9 cellular contexts compared by ENCODE assay signal in the genomic region with DNA sequence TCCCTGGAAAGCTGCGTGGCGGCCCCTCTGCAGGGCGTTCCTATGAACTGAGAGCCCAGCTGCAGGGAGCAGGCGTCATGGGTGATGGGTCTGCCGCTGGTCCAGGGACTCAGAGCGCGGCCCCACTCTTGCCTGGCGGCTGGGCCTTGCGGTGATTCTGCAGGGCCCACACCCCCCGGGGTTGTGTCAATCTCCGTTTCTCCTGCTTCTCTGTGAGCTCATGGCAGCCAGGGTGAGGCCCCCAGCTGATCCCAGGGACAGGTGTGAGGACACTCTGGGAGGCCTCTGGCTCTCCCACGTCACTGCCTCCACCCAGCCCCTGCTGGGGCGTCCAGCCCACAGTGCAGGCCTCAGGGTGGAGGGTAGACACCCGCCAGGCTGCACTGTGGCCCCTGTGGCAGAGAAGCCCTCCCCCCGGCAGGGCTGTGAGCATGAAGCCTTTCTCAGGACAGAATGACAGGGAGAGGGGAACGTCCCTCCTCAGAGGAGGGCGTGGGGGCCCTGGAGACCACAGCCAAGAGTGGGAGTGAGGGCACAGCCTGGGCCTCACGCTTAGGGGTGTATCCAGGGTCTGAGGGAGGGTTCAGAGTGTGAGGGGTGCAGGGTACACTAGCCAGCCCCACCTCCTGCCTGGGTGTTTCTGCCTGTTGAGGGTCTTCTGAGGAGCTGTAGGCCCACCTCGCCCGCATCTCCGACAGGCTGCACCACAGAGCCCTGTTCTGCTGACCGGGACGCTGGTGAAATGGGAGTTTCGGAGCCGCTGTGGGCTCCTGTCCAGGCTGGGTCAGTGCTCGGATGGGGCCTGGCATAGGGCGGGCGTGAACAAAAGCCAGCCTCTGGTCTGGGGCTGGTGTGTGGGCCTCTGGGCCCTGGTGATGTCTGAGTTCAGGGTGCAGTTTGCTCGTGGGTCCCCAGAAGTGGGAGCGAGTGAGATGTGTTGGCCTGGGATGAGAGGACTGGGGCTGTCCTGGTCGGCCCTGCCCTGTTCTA. TPM values are rescaled to one million over a fixed set of nuclear protein-coding genes. Genes with fewer than 3 reads are reported as not detected.
DNase-seq lines count a peak whose midpoint lies in the region; ATAC-seq and TF ChIP-seq lines count a peak whose summit lies in the region.
"Had no signal": no experiment of that assay in that cellular context is flagged by ENCODE, and none has a peak within 500 bp of the region (broad histone marks: within the 10 kb centered on the region; RNA-seq: fewer than 3 reads in every experiment).

No MANE protein-coding gene starts in this region.

- ATAC-seq in Right ventricle myocardium superior (ENCODE audit: poor library complexity) = no peak

- no peak for TF ChIP-seq CTCF in cardiac muscle cell (IDR thresholded peaks at IDR 0.05; ENCODE audit: low read depth, low read length)
- no peak for TF ChIP-seq CTCF in left ventricle myocardium inferior (IDR thresholded peaks at IDR 0.05; ENCODE audit: borderline replicate concordance)

- intact Hi-C loops in Right ventricle myocardium superior (cut with DNase I) (loop anchor here (5.0 kb wide), 1 partner anchor 39 kb away; a partner anchor contains a TSS), left ventricle myocardium inferior (cut with micrococcal nuclease) (no loop called here)

- H3K4me3 ChIP-seq in cardiac muscle cell = no peak overlapping the region
- peak overlapping the region; percentile 43 for H3K4me3 ChIP-seq in left ventricle myocardium inferior
- H3K4me3 ChIP-seq: SJSA1 had no signal

- H3K4me1 ChIP-seq in cardiac muscle cell (ENCODE audit: low read depth) (peaks cover 22% of the 10 kb centered on the region), left ventricle myocardium inferior (peaks cover 34% of the 10 kb centered on the region)
- H3K4me1 ChIP-seq: SJSA1 had no signal

- H3K36me3 ChIP-seq in cardiac muscle cell = no peaks in the 10 kb centered on the region
- peaks cover 32% of the 10 kb centered on the region for H3K36me3 ChIP-seq in left ventricle myocardium inferior

- H3K9me3 ChIP-seq in cardiac muscle cell (ENCODE audit: low read depth) = no peaks in the 10 kb centered on the region
- H3K9me3 ChIP-seq in left ventricle myocardium inferior (replicated peaks) = no peaks in the 10 kb centered on the region
- H3K9me3 ChIP-seq: SJSA1 had no signal

- DNase-seq in cardiac muscle cell (ENCODE audit: low read depth in 1 of 2, low spot score in 1 of 2) = no peak
- no peak for DNase-seq in Right ventricle myocardium superior
- DNase-seq in left ventricle myocardium inferior = no peak
- DNase-seq in NCI-H187 (lab: John Stamatoyannopoulos, UW) = no peak
- no peak for DNase-seq in GM19238 (ENCODE audit: insufficient read length, low spot score)
- DNase-seq in activated CD4-positive, alpha-beta T cell treated with anti-CD3 and anti-CD28 coated beads, Interleukin-2, amount 50 U/mL, for 1 hour = no peak

- H3K27ac ChIP-seq in cardiac muscle cell (peak overlapping the region; percentile 87), left ventricle myocardium inferior (replicated peaks) (peak overlapping the region; percentile 56)
- H3K27ac ChIP-seq: brain microvascular endothelial cell, SJSA1, VCaP had no signal

- no peaks in the 10 kb centered on the region for H3K27me3 ChIP-seq in cardiac muscle cell
- no peaks in the 10 kb centered on the region for H3K27me3 ChIP-seq in left ventricle myocardium inferior (ENCODE audit: low read depth)
- H3K27me3 ChIP-seq: brain microvascular endothelial cell, SJSA1 had no signal

RNA-seq across cellular contexts. Expression of a gene that starts 26.7 kb away (rescaled TPM):
- 804 and 1,173 TPM in 2 replicates for total RNA-seq in cardiac muscle cell
- 1,364 and 1,845 TPM in 2 replicates for polyA plus RNA-seq in cardiac muscle cell
- 1,011 TPM for total RNA-seq in Right ventricle myocardium superior
- 1,068 TPM for total RNA-seq in left ventricle myocardium inferior

RNA-seq across cellular contexts. Expression of a gene that starts 28.3 kb away (rescaled TPM):
- 136 and 208 TPM in 2 replicates for total RNA-seq in cardiac muscle cell
- 110 and 149 TPM in 2 replicates for polyA plus RNA-seq in cardiac muscle cell
- total RNA-seq in Right ventricle myocardium superior = 191 TPM
- 192 TPM for total RNA-seq in left ventricle myocardium inferior

RNA-seq across cellular contexts. Expression of a gene that starts 38.7 kb away (rescaled TPM):
- total RNA-seq in cardiac muscle cell (46.9 and 51.1 TPM in 2 replicates), Right ventricle myocardium superior (71.8 TPM), left ventricle myocardium inferior (65.9 TPM)
- polyA plus RNA-seq in cardiac muscle cell = 196 and 203 TPM in 2 replicates

RNA-seq across cellular contexts. Expression of a gene that starts 43.1 kb away (rescaled TPM):
- total RNA-seq in cardiac muscle cell (32.0 and 33.0 TPM in 2 replicates), Right ventricle myocardium superior (6.2 TPM), left ventricle myocardium inferior (4.0 TPM)
- polyA plus RNA-seq in cardiac muscle cell = 27.4 and 27.6 TPM in 2 replicates

RNA-seq across cellular contexts. Expression of a gene that starts 49.6 kb away (rescaled TPM):
- total RNA-seq in cardiac muscle cell = 2.5 and 3.7 TPM in 2 replicates
- polyA plus RNA-seq in cardiac muscle cell = 3.0 and 4.1 TPM in 2 replicates
- total RNA-seq in Right ventricle myocardium superior = 1.9 TPM
- total RNA-seq in left ventricle myocardium inferior = 0.99 TPM
